In genomic region chr15:58171476-58172061, GRCh38 we compare ENCODE assay signal across 29 cellular contexts. TPM values are rescaled to one million over a fixed set of nuclear protein-coding genes. Genes with fewer than 3 reads are reported as not detected.
"Had no signal": no experiment of that assay in that cellular context is flagged by ENCODE, and none has a peak within 500 bp of the region (broad histone marks: within the 10 kb centered on the region; RNA-seq: fewer than 3 reads in every experiment).

No MANE protein-coding gene starts in this region.

- H3K4me1 Mint-ChIP-seq: natural killer cell, neural crest cell had no signal

- H3K4me3 ChIP-seq: esophagus squamous epithelium, heart right ventricle, left lung, prostate gland, right atrium auricular region, sigmoid colon, skin epidermis, spleen, thoracic aorta, tibial nerve, upper lobe of left lung had no signal

- H3K36me3 Mint-ChIP-seq: natural killer cell; stimulated activated naive B cell treated with anti-CD40 and anti-IgM and Interleukin-4, amounts not matched to agents 10 μg/mL and 1 μg/mL and 100 μg/mL, for 72 hours had no signal

- H3K27me3 ChIP-seq: right atrium auricular region, sigmoid colon, upper lobe of left lung had no signal

- H3K27ac ChIP-seq: esophagus squamous epithelium, heart right ventricle, left lung, prostate gland, right atrium auricular region, sigmoid colon, skin epidermis, spleen, thoracic aorta, tibial nerve, upper lobe of left lung had no signal

- DNase-seq: cortex of kidney; effector memory CD8-positive, alpha-beta T cell; erythroblast; esophagus squamous epithelium; foreskin melanocyte; glutamatergic neuron; heart right ventricle; hippocampal formation; left cardiac atrium; left lung; mammary epithelial cell; mesendoderm; midbrain; natural killer cell; nucleus accumbens; sigmoid colon; spleen; stimulated activated naive B cell treated with anti-CD40 and anti-IgM and Interleukin-4, amounts not matched to agents 10 μg/mL and 1 μg/mL and 100 μg/mL, for 72 hours; upper lobe of left lung had no signal

- H3K9me3 Mint-ChIP-seq: effector memory CD8-positive, alpha-beta T cell; natural killer cell; neural crest cell; stimulated activated naive B cell treated with anti-CD40 and anti-IgM and Interleukin-4, amounts not matched to agents 10 μg/mL and 1 μg/mL and 100 μg/mL, for 72 hours; stimulated activated naive CD8-positive, alpha-beta T cell treated with anti-CD3 and anti-CD28 coated beads, Interleukin-15, Interleukin-2, amounts not matched to agents 100 ng/mL and 50 ng/mL, for 24 hours had no signal

- ATAC-seq: effector memory CD8-positive, alpha-beta T cell; heart right ventricle; left cardiac atrium; left lung; natural killer cell; stimulated activated naive B cell treated with anti-CD40 and anti-IgM and Interleukin-4, amounts not matched to agents 10 μg/mL and 1 μg/mL and 100 μg/mL, for 72 hours had no signal

- H3K36me3 ChIP-seq: esophagus squamous epithelium, prostate gland, right atrium auricular region, sigmoid colon, thoracic aorta, tibial nerve had no signal

- H3K27ac Mint-ChIP-seq: effector memory CD8-positive, alpha-beta T cell; natural killer cell; stimulated activated naive B cell treated with anti-CD40 and anti-IgM and Interleukin-4, amounts not matched to agents 10 μg/mL and 1 μg/mL and 100 μg/mL, for 72 hours; stimulated activated naive CD8-positive, alpha-beta T cell treated with anti-CD3 and anti-CD28 coated beads, Interleukin-15, Interleukin-2, amounts not matched to agents 100 ng/mL and 50 ng/mL, for 24 hours had no signal

- H3K9me3 ChIP-seq: esophagus squamous epithelium, heart right ventricle, left lung, prostate gland, right atrium auricular region, sigmoid colon, spleen, thoracic aorta, tibial nerve, upper lobe of left lung had no signal

- H3K4me1 ChIP-seq: esophagus squamous epithelium, left lung, prostate gland, right atrium auricular region, sigmoid colon, spleen, tibial nerve, upper lobe of left lung had no signal

- H3K4me3 Mint-ChIP-seq: effector memory CD8-positive, alpha-beta T cell; natural killer cell; neural crest cell; stimulated activated naive B cell treated with anti-CD40 and anti-IgM and Interleukin-4, amounts not matched to agents 10 μg/mL and 1 μg/mL and 100 μg/mL, for 72 hours; stimulated activated naive CD8-positive, alpha-beta T cell treated with anti-CD3 and anti-CD28 coated beads, Interleukin-15, Interleukin-2, amounts not matched to agents 100 ng/mL and 50 ng/mL, for 24 hours had no signal

RNA-seq across cellular contexts. Expression of gene AQP9, which starts 33.4 kb away (rescaled TPM):
- total RNA-seq: dermis microvascular lymphatic vessel endothelial cell, kidney epithelial cell, mammary epithelial cell, neural crest cell, osteocyte had no signal
